Comparison of ENCODE assay signal across 19 cellular contexts in genomic region chr9:110088099-110088498, GRCh38.
A peak's percentile ranks its signal among the peaks of the same experiment; 100 is the strongest.
DNase-seq lines count a peak whose midpoint lies in the region; ATAC-seq and TF ChIP-seq lines count a peak whose summit lies in the region.
"Had no signal": no experiment of that assay in that cellular context is flagged by ENCODE, and none has a peak within 500 bp of the region (broad histone marks: within the 10 kb centered on the region; RNA-seq: fewer than 3 reads in every experiment).

No MANE protein-coding gene starts in this region.

- no peak overlapping the region for H3K4me3 Mint-ChIP-seq in activated B cell treated with CpG ODN at 0.5 μM for 24 hours
- H3K4me3 Mint-ChIP-seq: neural crest cell; stimulated activated effector memory CD8-positive, alpha-beta T cell treated with anti-CD3 and anti-CD28 coated beads, Interleukin-12 subunit alpha, Interleukin-12 subunit beta, amount 100 ng/mL, for 72 hours had no signal

- intact Hi-C loops in activated B cell treated with CpG ODN at 0.5 μM for 24 hours (cut with micrococcal nuclease), result no loop called here

- no peak for TF ChIP-seq CTCF in activated B cell treated with CpG ODN at 0.5 μM for 24 hours (IDR thresholded peaks at IDR 0.05)
- no peak for TF ChIP-seq CTCF in brain microvascular endothelial cell (IDR thresholded peaks at IDR 0.05; ENCODE audit: low read depth, low read length, missing control alignments)

- H3K4me3 ChIP-seq in brain microvascular endothelial cell (ENCODE audit: low read depth, low read length), result no peak overlapping the region
- H3K4me3 ChIP-seq: ascending aorta, esophagus squamous epithelium, HAP-1, right atrium auricular region, vagina had no signal

- peaks cover 0 to 4% of the 10 kb centered on the region in 2 donors for H3K9me3 Mint-ChIP-seq in activated naive CD4-positive, alpha-beta T cell treated with anti-CD3 and anti-CD28 coated beads, Interleukin-2, amount 50 U/mL, for 72 hours
- H3K9me3 Mint-ChIP-seq in activated B cell treated with CpG ODN at 0.5 μM for 24 hours, result no peaks in the 10 kb centered on the region
- H3K9me3 Mint-ChIP-seq: stimulated activated effector memory CD8-positive, alpha-beta T cell treated with anti-CD3 and anti-CD28 coated beads, Interleukin-12 subunit alpha, Interleukin-12 subunit beta, amount 100 ng/mL, for 72 hours had no signal

- no peaks in the 10 kb centered on the region for H3K27me3 ChIP-seq in brain microvascular endothelial cell (replicated peaks)
- H3K27me3 ChIP-seq: ascending aorta, esophagus squamous epithelium, right atrium auricular region, vagina had no signal

- peaks cover 0 to 7% of the 10 kb centered on the region in 2 donors for H3K36me3 Mint-ChIP-seq in activated naive CD4-positive, alpha-beta T cell treated with anti-CD3 and anti-CD28 coated beads, Interleukin-2, amount 50 U/mL, for 72 hours
- H3K36me3 Mint-ChIP-seq in activated B cell treated with CpG ODN at 0.5 μM for 24 hours (ENCODE audit: low read depth), result peaks cover 66% of the 10 kb centered on the region

- H3K27ac ChIP-seq in brain microvascular endothelial cell, result no peak overlapping the region
- H3K27ac ChIP-seq: ascending aorta, esophagus squamous epithelium, right atrium auricular region, vagina had no signal

- no peak for DNase-seq in activated naive CD4-positive, alpha-beta T cell treated with anti-CD3 and anti-CD28 coated beads, Interleukin-2, amount 50 U/mL, for 72 hours (ENCODE audit: low spot score in 2 of 2)
- no peak for DNase-seq in activated naive CD4-positive, alpha-beta T cell (lab: John Stamatoyannopoulos, UW)
- peak; percentile 24 for DNase-seq in M059J (ENCODE audit: low read depth)
- no peak for DNase-seq in activated B cell treated with CpG ODN at 0.5 μM for 24 hours
- DNase-seq in DMS79 (lab: John Stamatoyannopoulos, UW), result no peak
- DNase-seq in brain microvascular endothelial cell, result no peak
- DNase-seq: activated CD4-positive, CD25-positive, alpha-beta regulatory T cell treated with anti-CD3 and anti-CD28 coated beads, Interleukin-2, amount 50 U/mL, for 72 hours; cortex of kidney; esophagus squamous epithelium; left ventricle myocardium superior; stimulated activated CD4-positive, alpha-beta T cell treated with anti-CD3 and anti-CD28 coated beads, Interleukin-2, amount 100 ng/mL, for 48 hours had no signal

- in situ Hi-C loops in brain microvascular endothelial cell (cut with HindIII; ENCODE audit: low pct_ligation_motif_present, low sequenced_read_pairs), result no loop called here

- H3K4me1 Mint-ChIP-seq in activated B cell treated with CpG ODN at 0.5 μM for 24 hours, result peaks cover 87% of the 10 kb centered on the region

- H3K36me3 ChIP-seq in brain microvascular endothelial cell (replicated peaks), result no peaks in the 10 kb centered on the region
- H3K36me3 ChIP-seq: ascending aorta, esophagus squamous epithelium, HAP-1, right atrium auricular region, vagina had no signal

- no peak overlapping the region for H3K27ac Mint-ChIP-seq in activated naive CD4-positive, alpha-beta T cell treated with anti-CD3 and anti-CD28 coated beads, Interleukin-2, amount 50 U/mL, for 72 hours
- H3K27ac Mint-ChIP-seq in activated B cell treated with CpG ODN at 0.5 μM for 24 hours, result peak overlapping the region; percentile 37
- H3K27ac Mint-ChIP-seq: stimulated activated effector memory CD8-positive, alpha-beta T cell treated with anti-CD3 and anti-CD28 coated beads, Interleukin-12 subunit alpha, Interleukin-12 subunit beta, amount 100 ng/mL, for 72 hours had no signal

- POLR2A ChIA-PET in activated B cell treated with CpG ODN at 0.5 μM for 24 hours (lab: Charles Lee), result interaction anchor here (0.5 to 1.1 kb wide), 5 partner anchors 25 to 121 kb away, joined by 3 to 7 read pairs (median 3); no protein-coding TSS in a partner anchor

- H3K27me3 Mint-ChIP-seq in activated B cell treated with CpG ODN at 0.5 μM for 24 hours, result no peaks in the 10 kb centered on the region

- ATAC-seq in activated naive CD4-positive, alpha-beta T cell treated with anti-CD3 and anti-CD28 coated beads, Interleukin-2, amount 50 U/mL, for 72 hours, result peak; percentile 28 to 34
- ATAC-seq in activated B cell treated with CpG ODN at 0.5 μM for 24 hours (ENCODE audit: low read depth) (peak; percentile 14), HG02840 (IDR thresholded peaks at IDR 0.05; ENCODE audit: low FRiP score, unreplicated experiment) (no peak), HG03097 (IDR thresholded peaks at IDR 0.05; ENCODE audit: low FRiP score, unreplicated experiment) (no peak)
- ATAC-seq: left ventricle myocardium superior; stimulated activated effector memory CD8-positive, alpha-beta T cell treated with anti-CD3 and anti-CD28 coated beads, Interleukin-12 subunit alpha, Interleukin-12 subunit beta, amount 100 ng/mL, for 72 hours had no signal

- CTCF ChIA-PET in activated B cell treated with CpG ODN at 0.5 μM for 24 hours (lab: Charles Lee), result no interaction called here

Comparison
In these comparisons a context has a peak if more than half of its experiments do, and no peak if none do; other contexts are left out.
1. ATAC-seq: peak in activated naive CD4-positive, alpha-beta T cell treated with anti-CD3 and anti-CD28 coated beads, Interleukin-2, amount 50 U/mL, for 72 hours (2 of 2) and activated B cell treated with CpG ODN at 0.5 μM for 24 hours (single experiment); none in HG02840 (single experiment) and HG03097 (single experiment).